Comparison of ENCODE assay signal across 28 cellular contexts in genomic region chr11:61115498-61116224, GRCh38. TPM values are rescaled to one million over a fixed set of nuclear protein-coding genes. Genes with fewer than 3 reads are reported as not detected.
A peak's percentile ranks its signal among the peaks of the same experiment; 100 is the strongest.
DNase-seq lines count a peak whose midpoint lies in the region; ATAC-seq and TF ChIP-seq lines count a peak whose summit lies in the region.
"Had no signal": no experiment of that assay in that cellular context is flagged by ENCODE, and none has a peak within 500 bp of the region (broad histone marks: within the 10 kb centered on the region; RNA-seq: fewer than 3 reads in every experiment).

No MANE protein-coding gene starts in this region.

- H3K4me3 ChIP-seq in CD4-positive, CD25-positive, alpha-beta regulatory T cell (ENCODE audit: low read depth, low read length): no peak overlapping the region
- H3K4me3 ChIP-seq: heart left ventricle, MG63, PC-9, upper lobe of right lung had no signal

- H3K4me1 Mint-ChIP-seq in T-helper 2 cell treated with Interferon-gamma antibody and Interleukin-4, amounts not matched to agents 5 μg/mL and 100 μg/mL, for 36 hours (ENCODE audit: low read depth): peaks cover 76% of the 10 kb centered on the region
- peaks cover 19 to 89% (median 71%) of the 10 kb centered on the region in 4 donors for H3K4me1 Mint-ChIP-seq in CD4-positive, CD25-positive, alpha-beta regulatory T cell
- peaks cover 90% of the 10 kb centered on the region for H3K4me1 Mint-ChIP-seq in activated CD4-positive, alpha-beta memory T cell treated with anti-CD3 and anti-CD28 coated beads, Interleukin-2, amount 10 ng/mL, durations not matched to agents 7 days and 5 days
- H3K4me1 Mint-ChIP-seq in chondrocyte (ENCODE audit: low read depth): no peaks in the 10 kb centered on the region
- H3K4me1 Mint-ChIP-seq in glutamatergic neuron (ENCODE audit: low read depth, unreplicated experiment): peaks cover 7% of the 10 kb centered on the region

- peaks cover 81% of the 10 kb centered on the region for H3K4me1 ChIP-seq in CD4-positive, CD25-positive, alpha-beta regulatory T cell (ENCODE audit: control insufficient read depth, insufficient read depth, low read length, poor library complexity, severe bottlenecking)

- H3K9me3 ChIP-seq in CD4-positive, CD25-positive, alpha-beta regulatory T cell (ENCODE audit: control insufficient read depth in 2 of 2, low read length in 2 of 2): no peaks in the 10 kb centered on the region
- H3K9me3 ChIP-seq: heart left ventricle, MG63, upper lobe of right lung had no signal

- ATAC-seq in CD4-positive, CD25-positive, alpha-beta regulatory T cell (ENCODE audit: low read depth in 2 of 2): no peak
- ATAC-seq in HG03108 (IDR thresholded peaks at IDR 0.05; ENCODE audit: unreplicated experiment): no peak
- ATAC-seq: heart left ventricle, upper lobe of right lung had no signal

- no peak for DNase-seq in T-helper 2 cell treated with Interferon-gamma antibody and Interleukin-4, amounts not matched to agents 5 μg/mL and 100 μg/mL, for 36 hours (ENCODE audit: low spot score)
- DNase-seq in T-helper 2 cell (no peak), chondrocyte (ENCODE audit: low spot score) (peak; percentile 71), glutamatergic neuron (no peak), NCI-H526 treated with DMSO at 0.1 percent for 48 hours (lab: John Stamatoyannopoulos, UW) (no peak)
- DNase-seq in CD4-positive, CD25-positive, alpha-beta regulatory T cell: no peak
- no peak for DNase-seq in activated CD4-positive, alpha-beta memory T cell treated with anti-CD3 and anti-CD28 coated beads, Interleukin-2, amount 10 ng/mL, durations not matched to agents 7 days and 5 days
- DNase-seq: 8988T; activated CD4-positive, alpha-beta T cell treated with anti-CD3 and anti-CD28 coated beads for 1 hour; AML-193; COR-L47; DMS79; effector CD8-positive, alpha-beta T cell; erythroblast; GOT3; heart left ventricle; MG63; NCI-H1417; NCI-H524; NK-92 treated with Interleukin-12 subunit alpha and Interleukin-12 subunit beta, amount 100 ng/mL, for 24 hours; PC-9; SHP77 treated with DMSO at 0.1 percent for 48 hours; upper lobe of right lung had no signal

- H3K9me3 Mint-ChIP-seq in T-helper 2 cell treated with Interferon-gamma antibody and Interleukin-4, amounts not matched to agents 5 μg/mL and 100 μg/mL, for 36 hours: no peaks in the 10 kb centered on the region
- H3K9me3 Mint-ChIP-seq in CD4-positive, CD25-positive, alpha-beta regulatory T cell: no peaks in the 10 kb centered on the region
- no peaks in the 10 kb centered on the region for H3K9me3 Mint-ChIP-seq in activated CD4-positive, alpha-beta memory T cell treated with anti-CD3 and anti-CD28 coated beads, Interleukin-2, amount 10 ng/mL, durations not matched to agents 7 days and 5 days
- H3K9me3 Mint-ChIP-seq in chondrocyte (ENCODE audit: low read depth): no peaks in the 10 kb centered on the region
- peaks cover 6% of the 10 kb centered on the region for H3K9me3 Mint-ChIP-seq in glutamatergic neuron (ENCODE audit: unreplicated experiment)
- H3K9me3 Mint-ChIP-seq: brain had no signal

- H3K36me3 ChIP-seq in CD4-positive, CD25-positive, alpha-beta regulatory T cell (ENCODE audit: control insufficient read depth, insufficient read depth, low read length): peaks cover 70% of the 10 kb centered on the region
- H3K36me3 ChIP-seq: heart left ventricle, MG63, upper lobe of right lung had no signal

- peaks cover 87% of the 10 kb centered on the region for H3K36me3 Mint-ChIP-seq in T-helper 2 cell treated with Interferon-gamma antibody and Interleukin-4, amounts not matched to agents 5 μg/mL and 100 μg/mL, for 36 hours (ENCODE audit: low read depth)
- H3K36me3 Mint-ChIP-seq in CD4-positive, CD25-positive, alpha-beta regulatory T cell: peaks cover 61% of the 10 kb centered on the region
- H3K36me3 Mint-ChIP-seq in activated CD4-positive, alpha-beta memory T cell treated with anti-CD3 and anti-CD28 coated beads, Interleukin-2, amount 10 ng/mL, durations not matched to agents 7 days and 5 days (ENCODE audit: low read depth): peaks cover 92% of the 10 kb centered on the region
- no peaks in the 10 kb centered on the region for H3K36me3 Mint-ChIP-seq in chondrocyte (ENCODE audit: low read depth)
- peaks cover 7% of the 10 kb centered on the region for H3K36me3 Mint-ChIP-seq in glutamatergic neuron (ENCODE audit: unreplicated experiment)
- H3K36me3 Mint-ChIP-seq: brain had no signal

- TF ChIP-seq CTCF in chondrocyte (IDR thresholded peaks at IDR 0.05): no peak
- no peak for TF ChIP-seq CTCF in glutamatergic neuron (IDR thresholded peaks at IDR 0.05; ENCODE audit: partially characterized antibody, unreplicated experiment)

- no peaks in the 10 kb centered on the region for H3K27me3 Mint-ChIP-seq in T-helper 2 cell treated with Interferon-gamma antibody and Interleukin-4, amounts not matched to agents 5 μg/mL and 100 μg/mL, for 36 hours (ENCODE audit: low read depth)
- H3K27me3 Mint-ChIP-seq in CD4-positive, CD25-positive, alpha-beta regulatory T cell: peaks cover 6% of the 10 kb centered on the region
- no peaks in the 10 kb centered on the region for H3K27me3 Mint-ChIP-seq in activated CD4-positive, alpha-beta memory T cell treated with anti-CD3 and anti-CD28 coated beads, Interleukin-2, amount 10 ng/mL, durations not matched to agents 7 days and 5 days
- H3K27me3 Mint-ChIP-seq in chondrocyte (ENCODE audit: low read depth) (peaks cover 2% of the 10 kb centered on the region), glutamatergic neuron (ENCODE audit: unreplicated experiment) (peaks cover 2% of the 10 kb centered on the region)

- POLR2A ChIA-PET in activated CD4-positive, alpha-beta memory T cell treated with anti-CD3 and anti-CD28 coated beads, Interleukin-2, amount 10 ng/mL, durations not matched to agents 7 days and 5 days (lab: Charles Lee): interaction anchor here (1.4 to 7.6 kb wide), 7 partner anchors 10 to 89 kb away, joined by 4 to 134 read pairs (median 8); no protein-coding TSS in a partner anchor

- H3K27ac ChIP-seq in CD4-positive, CD25-positive, alpha-beta regulatory T cell (ENCODE audit: insufficient read depth, low read length, poor library complexity, severe bottlenecking): peak overlapping the region; percentile 19
- H3K27ac ChIP-seq: heart left ventricle, PC-9, upper lobe of right lung had no signal

- H3K27me3 ChIP-seq in CD4-positive, CD25-positive, alpha-beta regulatory T cell (ENCODE audit: control insufficient read depth, insufficient read depth, low read length): no peaks in the 10 kb centered on the region
- H3K27me3 ChIP-seq: heart left ventricle, MG63, upper lobe of right lung had no signal

- CTCF ChIA-PET in activated CD4-positive, alpha-beta memory T cell treated with anti-CD3 and anti-CD28 coated beads, Interleukin-2, amount 10 ng/mL, durations not matched to agents 7 days and 5 days (lab: Charles Lee): interaction anchor here (1.5 kb wide), 1 partner anchor 13 kb away, joined by 3 read pairs; the partner anchor contains the start of gene CD5

- peak overlapping the region; percentile 58 for H3K4me3 Mint-ChIP-seq in T-helper 2 cell treated with Interferon-gamma antibody and Interleukin-4, amounts not matched to agents 5 μg/mL and 100 μg/mL, for 36 hours
- peak overlapping the region in 2 of 4 donors; percentile 50 to 75 for H3K4me3 Mint-ChIP-seq in CD4-positive, CD25-positive, alpha-beta regulatory T cell
- H3K4me3 Mint-ChIP-seq in activated CD4-positive, alpha-beta memory T cell treated with anti-CD3 and anti-CD28 coated beads, Interleukin-2, amount 10 ng/mL, durations not matched to agents 7 days and 5 days: no peak overlapping the region
- H3K4me3 Mint-ChIP-seq in chondrocyte (ENCODE audit: unreplicated experiment) (no peak overlapping the region), glutamatergic neuron (ENCODE audit: unreplicated experiment) (no peak overlapping the region)
- H3K4me3 Mint-ChIP-seq: brain had no signal

- no peak overlapping the region for H3K27ac Mint-ChIP-seq in T-helper 2 cell treated with Interferon-gamma antibody and Interleukin-4, amounts not matched to agents 5 μg/mL and 100 μg/mL, for 36 hours
- H3K27ac Mint-ChIP-seq in CD4-positive, CD25-positive, alpha-beta regulatory T cell: peak overlapping the region; percentile 53 to 88 (median 82)
- peak overlapping the region; percentile 69 for H3K27ac Mint-ChIP-seq in activated CD4-positive, alpha-beta memory T cell treated with anti-CD3 and anti-CD28 coated beads, Interleukin-2, amount 10 ng/mL, durations not matched to agents 7 days and 5 days
- no peak overlapping the region for H3K27ac Mint-ChIP-seq in chondrocyte (ENCODE audit: unreplicated experiment)
- no peak overlapping the region for H3K27ac Mint-ChIP-seq in glutamatergic neuron (ENCODE audit: unreplicated experiment)

RNA-seq across cellular contexts. Expression of gene CD5, which starts 13.4 kb away (rescaled TPM):
- 390 TPM for total RNA-seq in CD4-positive, CD25-positive, alpha-beta regulatory T cell
- polyA plus RNA-seq in CD4-positive, CD25-positive, alpha-beta regulatory T cell: 100 to 1,000 TPM; 150 to 253 (median 213) TPM
- 100 to 1,000 TPM; 359 to 373 TPM for total RNA-seq in activated CD4-positive, alpha-beta memory T cell treated with anti-CD3 and anti-CD28 coated beads, Interleukin-2, amount 10 ng/mL, durations not matched to agents 7 days and 5 days
- total RNA-seq in chondrocyte (not detected in 3 replicates), glutamatergic neuron (ENCODE audit: unreplicated experiment) (not detected)
- total RNA-seq: fibroblast of villous mesenchyme, lung microvascular endothelial cell, PC-9, skeletal muscle tissue had no signal

RNA-seq across cellular contexts. Expression of gene VPS37C, which starts 45.6 kb away (rescaled TPM):
- 2.8 TPM for total RNA-seq in CD4-positive, CD25-positive, alpha-beta regulatory T cell
- polyA plus RNA-seq in CD4-positive, CD25-positive, alpha-beta regulatory T cell: under 1 TPM; 0.30 to 0.68 (median 0.60) TPM
- 1 to 10 TPM; 6.1 to 7.5 TPM for total RNA-seq in activated CD4-positive, alpha-beta memory T cell treated with anti-CD3 and anti-CD28 coated beads, Interleukin-2, amount 10 ng/mL, durations not matched to agents 7 days and 5 days
- total RNA-seq in chondrocyte (15.3 to 20.5 TPM (median 19.6 TPM) in 3 replicates), glutamatergic neuron (ENCODE audit: unreplicated experiment) (27.1 TPM)

Comparison
In these comparisons a context has a peak if more than half of its experiments do, and no peak if none do; other contexts are left out.
1. H3K27ac Mint-ChIP-seq: peak in CD4-positive, CD25-positive, alpha-beta regulatory T cell (3 of 3) and activated CD4-positive, alpha-beta memory T cell treated with anti-CD3 and anti-CD28 coated beads, Interleukin-2, amount 10 ng/mL, durations not matched to agents 7 days and 5 days (single experiment); none in T-helper 2 cell treated with Interferon-gamma antibody and Interleukin-4, amounts not matched to agents 5 μg/mL and 100 μg/mL, for 36 hours (single experiment), chondrocyte (single experiment) and glutamatergic neuron (single experiment).
2. RNA of gene CD5, which starts 13.4 kb away (total RNA-seq): 390 TPM in CD4-positive, CD25-positive, alpha-beta regulatory T cell (single experiment) and 359 to 373 TPM in activated CD4-positive, alpha-beta memory T cell treated with anti-CD3 and anti-CD28 coated beads, Interleukin-2, amount 10 ng/mL, durations not matched to agents 7 days and 5 days; not detected in chondrocyte and not detected in glutamatergic neuron (single experiment); every median in the first group is over 100 times any median in the second.